ENCODE assay signal across 23 cellular contexts in the genomic region with DNA sequence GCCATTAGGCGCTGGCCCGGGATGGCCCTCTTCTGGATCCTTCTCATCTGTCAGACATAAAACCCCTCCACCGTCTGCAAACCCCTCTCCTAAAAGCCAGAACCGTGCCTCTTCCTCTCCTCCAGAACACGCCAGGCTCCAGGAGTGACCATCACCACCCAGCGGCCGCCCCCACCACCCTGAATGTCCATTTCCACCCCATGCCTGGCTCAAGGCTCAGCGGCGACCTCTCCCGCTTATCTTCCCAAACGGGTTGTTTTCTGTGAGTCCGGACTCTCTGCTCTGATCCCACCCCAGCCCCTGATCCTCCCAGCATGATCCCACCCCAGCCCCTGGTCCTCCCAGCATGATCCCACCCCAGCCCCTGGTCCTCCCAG. TPM values are rescaled to one million over a fixed set of nuclear protein-coding genes. Genes with fewer than 3 reads are reported as not detected.
A peak's percentile ranks its signal among the peaks of the same experiment; 100 is the strongest.
DNase-seq lines count a peak whose midpoint lies in the region; ATAC-seq, FAIRE-seq and TF ChIP-seq lines count a peak whose summit lies in the region.
"Had no signal": no experiment of that assay in that cellular context is flagged by ENCODE, and none has a peak within 500 bp of the region (broad histone marks: within the 10 kb centered on the region; RNA-seq: fewer than 3 reads in every experiment).

No MANE protein-coding gene starts in this region.

- no peaks in the 10 kb centered on the region for H3K9me3 Mint-ChIP-seq in astrocyte (ENCODE audit: unreplicated experiment)
- H3K9me3 Mint-ChIP-seq: activated CD4-positive, alpha-beta memory T cell treated with anti-CD3 and anti-CD28 coated beads, Interleukin-2, amount 10 ng/mL, durations not matched to agents 7 days and 5 days; activated naive CD8-positive, alpha-beta T cell treated with anti-CD3 and anti-CD28 coated beads, Interleukin-2, amount 10 ng/mL, durations not matched to agents 7 days and 5 days; T-cell had no signal

- no peaks in the 10 kb centered on the region for H3K79me1 ChIP-seq in neuronal stem cell (ENCODE audit: low read depth, low read length)

- no peak overlapping the region for H4K91ac ChIP-seq in neuronal stem cell (ENCODE audit: low read depth, low read length, poor library complexity)

- in situ Hi-C loops in G401 (cut with HindIII; ENCODE audit: low sequenced_read_pairs) = no loop called here

- H3K27me3 ChIP-seq in H7 (ENCODE audit: control insufficient read depth, insufficient read depth, low read length) (no peaks in the 10 kb centered on the region), astrocyte (ENCODE audit: insufficient read depth, low read length) (no peaks in the 10 kb centered on the region), neuronal stem cell (ENCODE audit: control insufficient read depth in 3 of 3, insufficient read depth in 3 of 3, low read depth in 1 of 3, low read length in 3 of 3) (no peaks in the 10 kb centered on the region), upper lobe of right lung (peaks cover 12% of the 10 kb centered on the region)
- H3K27me3 ChIP-seq: Peyer's patch, SJSA1 had no signal

- H3K4me3 Mint-ChIP-seq in astrocyte (ENCODE audit: unreplicated experiment) = no peak overlapping the region
- H3K4me3 Mint-ChIP-seq: activated CD4-positive, alpha-beta memory T cell treated with anti-CD3 and anti-CD28 coated beads, Interleukin-2, amount 10 ng/mL, durations not matched to agents 7 days and 5 days; activated naive CD8-positive, alpha-beta T cell treated with anti-CD3 and anti-CD28 coated beads, Interleukin-2, amount 10 ng/mL, durations not matched to agents 7 days and 5 days had no signal

- FAIRE-seq in astrocyte (lab: Jason Lieb, UNC) = no peak
- FAIRE-seq: GM12878, urothelium cell line had no signal

- H3K4me2 ChIP-seq in astrocyte (ENCODE audit: low read length) (peak overlapping the region; percentile 79), neuronal stem cell (ENCODE audit: insufficient read depth, low read length, poor library complexity, severe bottlenecking) (peak overlapping the region; percentile 45)

- intact Hi-C loops in upper lobe of right lung (cut with DNase I) = no loop called here

- TF ChIP-seq CTCF in astrocyte (IDR thresholded peaks at IDR 0.05; ENCODE audit: insufficient read depth, low read depth, low read length) = no peak
- TF ChIP-seq CTCF in upper lobe of right lung (IDR thresholded peaks at IDR 0.05) = no peak
- TF ChIP-seq CTCF in GM10266 (IDR thresholded peaks at IDR 0.05; ENCODE audit: control insufficient read depth, insufficient read depth, low read depth, missing control alignments) = no peak

- no peaks in the 10 kb centered on the region for H3K27me3 Mint-ChIP-seq in astrocyte (ENCODE audit: low read depth, unreplicated experiment)

- no peak for ATAC-seq in upper lobe of right lung
- ATAC-seq: esophagus mucosa, GM12878 had no signal

- H3K79me2 ChIP-seq in astrocyte (ENCODE audit: insufficient read depth, low read length) = no peaks in the 10 kb centered on the region

- no peak overlapping the region for H3K23ac ChIP-seq in neuronal stem cell (ENCODE audit: low read depth, low read length, poor library complexity)

- H3K4ac ChIP-seq in neuronal stem cell (ENCODE audit: low read length) = no peak overlapping the region

- H2AFZ ChIP-seq in astrocyte (ENCODE audit: low read depth, low read length) = no peak overlapping the region
- peak overlapping the region; percentile 42 for H2AFZ ChIP-seq in neuronal stem cell (ENCODE audit: low read length)

- H3K9ac ChIP-seq in astrocyte (ENCODE audit: low read length) = peak overlapping the region; percentile 39
- no peak overlapping the region for H3K9ac ChIP-seq in neuronal stem cell (ENCODE audit: low read depth, low read length, poor library complexity)

- H3K27ac ChIP-seq in astrocyte (ENCODE audit: low read depth, low read length) = no peak overlapping the region
- peak overlapping the region; percentile 70 for H3K27ac ChIP-seq in neuronal stem cell (replicated peaks; ENCODE audit: low read length)
- no peak overlapping the region for H3K27ac ChIP-seq in upper lobe of right lung
- H3K27ac ChIP-seq: Peyer's patch, SJSA1, skin epidermis had no signal

- peak overlapping the region; percentile 91 for H3K27ac Mint-ChIP-seq in astrocyte (ENCODE audit: unreplicated experiment)
- H3K27ac Mint-ChIP-seq: activated CD4-positive, alpha-beta memory T cell treated with anti-CD3 and anti-CD28 coated beads, Interleukin-2, amount 10 ng/mL, durations not matched to agents 7 days and 5 days; activated naive CD8-positive, alpha-beta T cell treated with anti-CD3 and anti-CD28 coated beads, Interleukin-2, amount 10 ng/mL, durations not matched to agents 7 days and 5 days; T-cell had no signal

- H2AK5ac ChIP-seq in neuronal stem cell (ENCODE audit: low read depth, low read length) = peak overlapping the region; percentile 63

- peaks cover 31% of the 10 kb centered on the region for H3K4me1 Mint-ChIP-seq in astrocyte (ENCODE audit: low read depth, unreplicated experiment)

- WGBS in neuronal stem cell (ENCODE audit: extremely low coverage in 2 of 2, insufficient read length in 2 of 2, insufficient replicate concordance in 1 of 2), 2 donors = no CpG with 5 or more reads among the region's 12 CpGs

- H2BK15ac ChIP-seq in neuronal stem cell (ENCODE audit: low read length) = peak overlapping the region; percentile 2

- H3K4me1 ChIP-seq in astrocyte (ENCODE audit: insufficient read depth, low read length) (peaks cover 33% of the 10 kb centered on the region), neuronal stem cell (ENCODE audit: control insufficient read depth in 2 of 2, insufficient read depth in 1 of 2, low read depth in 1 of 2, low read length in 2 of 2) (peaks cover 24 to 29% of the 10 kb centered on the region in 2 donors), upper lobe of right lung (no peaks in the 10 kb centered on the region)
- H3K4me1 ChIP-seq: Caco-2, Peyer's patch had no signal

- no peak overlapping the region for H4K8ac ChIP-seq in neuronal stem cell (ENCODE audit: low read depth, low read length)

- H3K18ac ChIP-seq in neuronal stem cell (ENCODE audit: low read length) = peak overlapping the region; percentile 94

- H3K4me3 ChIP-seq in H7 (ENCODE audit: insufficient read depth, low read depth, low read length) (no peak overlapping the region), astrocyte (ENCODE audit: insufficient read depth, low read depth, low read length) (no peak overlapping the region), neuronal stem cell (ENCODE audit: low read length in 2 of 2) (peak overlapping the region in 1 of 2 donors; percentile 24), upper lobe of right lung (no peak overlapping the region)
- H3K4me3 ChIP-seq: GM12878, Peyer's patch, SJSA1, skin epidermis had no signal

- no peak overlapping the region for H2BK120ac ChIP-seq in neuronal stem cell (ENCODE audit: low read depth, low read length)

- H2BK5ac ChIP-seq in neuronal stem cell (ENCODE audit: low read length) = peak overlapping the region; percentile 17

- H4K20me1 ChIP-seq in astrocyte (ENCODE audit: insufficient read depth, low read length) = no peaks in the 10 kb centered on the region

- H2BK12ac ChIP-seq in neuronal stem cell (ENCODE audit: low read length) = peak overlapping the region; percentile 12

- H3K36me3 Mint-ChIP-seq in astrocyte (ENCODE audit: low read depth, unreplicated experiment) = peaks cover 2% of the 10 kb centered on the region
- H3K36me3 Mint-ChIP-seq: activated naive CD8-positive, alpha-beta T cell treated with anti-CD3 and anti-CD28 coated beads, Interleukin-2, amount 10 ng/mL, durations not matched to agents 7 days and 5 days; T-cell had no signal

- H3K36me3 ChIP-seq in H7 (replicated peaks; ENCODE audit: control insufficient read depth, insufficient read depth, low read length) (no peaks in the 10 kb centered on the region), astrocyte (ENCODE audit: insufficient read depth, low read length) (no peaks in the 10 kb centered on the region), neuronal stem cell (replicated peaks in 1 of 2; ENCODE audit: control insufficient read depth in 2 of 2, insufficient read depth in 2 of 2, low read length in 2 of 2) (no peaks in the 10 kb centered on the region), upper lobe of right lung (no peaks in the 10 kb centered on the region)
- H3K36me3 ChIP-seq: Peyer's patch, SJSA1 had no signal

- H3K9me3 ChIP-seq in astrocyte (ENCODE audit: insufficient read depth, low read depth, low read length) (no peaks in the 10 kb centered on the region), neuronal stem cell (replicated peaks in 1 of 2; ENCODE audit: control insufficient read depth in 2 of 2, insufficient read depth in 1 of 2, low read depth in 1 of 2, low read length in 2 of 2) (peaks cover 0 to 5% of the 10 kb centered on the region in 2 donors), upper lobe of right lung (no peaks in the 10 kb centered on the region)
- H3K9me3 ChIP-seq: Caco-2, Peyer's patch, SJSA1 had no signal

- H3K14ac ChIP-seq in neuronal stem cell (ENCODE audit: low read length) = no peak overlapping the region

- DNase-seq in H7 (peak; percentile 66), astrocyte (ENCODE audit: low read depth) (no peak), islet precursor cell (peak; percentile 50), neuronal stem cell (ENCODE audit: low spot score) (no peak), upper lobe of right lung (no peak), GM10266 (ENCODE audit: extremely low spot score) (no peak), G401 (ENCODE audit: low spot score) (no peak), NCI-H82 treated with DMSO at 0.1 percent for 48 hours (lab: John Stamatoyannopoulos, UW; ENCODE audit: unreplicated experiment) (no peak)
- DNase-seq: activated CD4-positive, alpha-beta memory T cell treated with anti-CD3 and anti-CD28 coated beads, Interleukin-2, amount 10 ng/mL, durations not matched to agents 7 days and 5 days; activated effector memory CD4-positive, alpha-beta T cell treated with Interleukin-2 at 50 U/mL for 16 hours; activated naive CD8-positive, alpha-beta T cell treated with anti-CD3 and anti-CD28 coated beads, Interleukin-2, amount 10 ng/mL, durations not matched to agents 7 days and 5 days; Caco-2; effector memory CD4-positive, alpha-beta T cell; foreskin melanocyte; Karpas-422; Peyer's patch; stimulated activated CD4-positive, alpha-beta T cell treated with anti-CD3 and anti-CD28 coated beads, Interleukin-1b, Interleukin-23, amount 100 ng/mL, for 48 hours; T-cell had no signal

RNA-seq across cellular contexts. Expression of a gene that starts 37.6 kb away (rescaled TPM):
- total RNA-seq in H7 (2014; rRNA removed; shearing (Covaris generic)) = 5.3 and 7.8 TPM in 2 replicates
- 27.6 and 38.5 TPM in 2 replicates for total RNA-seq in astrocyte
- 6.6 TPM for polyA plus RNA-seq in neuronal stem cell (2013, experiment 1 of 2)
- polyA plus RNA-seq in neuronal stem cell (2013, experiment 2 of 2) = 7.3 TPM
- total RNA-seq in upper lobe of right lung = 53.5 TPM
- total RNA-seq in G401 (2014; rRNA removed; shearing (Covaris generic)) = 5.5 and 10.1 TPM in 2 replicates

Comparison
In these comparisons a context has a peak if more than half of its experiments do, and no peak if none do; other contexts are left out.
1. DNase-seq: peak in H7 (single experiment) and islet precursor cell (single experiment); none in astrocyte (single experiment), neuronal stem cell (single experiment), upper lobe of right lung (single experiment), GM10266 (single experiment), G401 (single experiment) and NCI-H82 treated with DMSO at 0.1 percent for 48 hours (single experiment).